22 cellular contexts compared by ENCODE assay signal in the genomic region with DNA sequence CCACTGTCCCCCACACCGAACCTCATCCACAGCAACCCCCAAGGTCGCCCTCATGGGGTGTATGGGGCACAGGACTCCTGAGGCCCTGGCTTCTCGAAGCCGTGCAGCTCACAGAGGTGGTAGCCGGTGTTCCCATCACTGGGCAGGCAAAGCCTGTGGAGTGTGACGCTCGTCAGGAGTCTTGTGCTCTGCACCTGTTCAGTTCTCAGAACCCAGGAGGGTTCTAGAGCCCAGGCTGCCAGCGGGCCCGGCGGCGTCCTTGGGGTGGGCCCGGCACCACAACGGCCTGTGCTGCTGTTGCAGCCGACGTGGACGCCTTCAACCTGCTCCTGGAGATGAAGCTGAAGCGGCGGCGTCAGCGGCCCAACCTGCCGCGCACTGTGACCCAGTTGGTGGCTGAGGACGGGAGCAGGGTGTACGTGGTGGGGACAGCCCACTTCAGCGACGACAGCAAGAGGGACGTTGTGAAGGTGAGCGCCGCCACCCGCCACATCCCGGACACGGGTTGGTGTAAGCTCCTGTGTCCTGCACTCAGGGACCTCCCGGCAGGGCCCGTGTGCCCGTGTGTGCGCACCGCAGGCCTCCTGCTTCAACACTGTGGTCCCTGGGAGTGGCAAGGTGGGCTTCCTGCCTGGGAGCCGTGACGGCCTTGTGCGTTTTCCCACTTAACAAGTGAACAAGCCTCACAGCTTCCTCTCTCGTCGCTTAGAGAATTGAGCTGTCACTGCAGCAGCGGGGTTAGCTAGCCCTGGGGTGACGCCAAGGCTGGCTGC. TPM values are rescaled to one million over a fixed set of nuclear protein-coding genes. Genes with fewer than 3 reads are reported as not detected.
DNase-seq lines count a peak whose midpoint lies in the region; ATAC-seq and TF ChIP-seq lines count a peak whose summit lies in the region.
"Had no signal": no experiment of that assay in that cellular context is flagged by ENCODE, and none has a peak within 500 bp of the region (broad histone marks: within the 10 kb centered on the region; RNA-seq: fewer than 3 reads in every experiment).

No MANE protein-coding gene starts in this region.

- no peak for DNase-seq in CD4-positive, CD25-positive, alpha-beta regulatory T cell
- no peak for DNase-seq in Calu3
- DNase-seq in RPMI8226, result no peak
- no peak for DNase-seq in endothelial cell (ENCODE audit: low spot score)
- DNase-seq: activated CD4-positive, CD25-positive, alpha-beta regulatory T cell treated with anti-CD3 and anti-CD28 coated beads, Interleukin-2, amount 50 U/mL, for 72 hours; activated CD8-positive, alpha-beta memory T cell treated with anti-CD3 and anti-CD28 coated beads for 24 hours; activated T-cell treated with anti-CD3 and anti-CD28 coated beads, Interleukin-2, amount 50 U/mL, for 48 hours; DMS153; GDM1; NCI-H1417 treated with DMSO at 0.1 percent for 48 hours; NCI-H524 treated with DMSO at 0.1 percent for 48 hours; stimulated activated CD4-positive, alpha-beta T cell treated with anti-CD3 and anti-CD28 coated beads, Interleukin-2, amount 100 ng/mL, for 24 hours had no signal

- H3K4me3 ChIP-seq in CD4-positive, CD25-positive, alpha-beta regulatory T cell (ENCODE audit: low read depth, low read length), result no peak overlapping the region
- H3K4me3 ChIP-seq in OCI-LY1 (ENCODE audit: low read depth, low read length, poor library complexity, severe bottlenecking) (peak overlapping the region; percentile 52), liver (ENCODE audit: low read depth in 1 of 3, low read length in 3 of 3) (no peak overlapping the region)
- H3K4me3 ChIP-seq: GM23338, prostate gland, tibial nerve had no signal

- H3K9ac ChIP-seq in OCI-LY1 (ENCODE audit: low read length), result peak overlapping the region; percentile 86
- no peak overlapping the region for H3K9ac ChIP-seq in liver (ENCODE audit: low read depth in 1 of 2, low read length in 2 of 2)

- H3K4me1 Mint-ChIP-seq in CD4-positive, CD25-positive, alpha-beta regulatory T cell, result peaks cover 4 to 32% (median 11%) of the 10 kb centered on the region in 4 donors
- H3K4me1 Mint-ChIP-seq in Calu3 (ENCODE audit: low read depth, unreplicated experiment) (peaks cover 11% of the 10 kb centered on the region), endothelial cell (ENCODE audit: unreplicated experiment) (no peaks in the 10 kb centered on the region)

- no peak for TF ChIP-seq RAD21 in liver (IDR thresholded peaks at IDR 0.05)

- H3K27me3 Mint-ChIP-seq in CD4-positive, CD25-positive, alpha-beta regulatory T cell, result no peaks in the 10 kb centered on the region
- H3K27me3 Mint-ChIP-seq in Calu3 (ENCODE audit: unreplicated experiment), result no peaks in the 10 kb centered on the region
- peaks cover 8% of the 10 kb centered on the region for H3K27me3 Mint-ChIP-seq in endothelial cell (ENCODE audit: unreplicated experiment)
- H3K27me3 Mint-ChIP-seq: activated naive CD4-positive, alpha-beta T cell treated with anti-CD3 and anti-CD28 coated beads, Interleukin-2, amount 50 U/mL, for 24 hours; CD4-positive, alpha-beta memory T cell; stimulated activated naive CD8-positive, alpha-beta T cell treated with anti-CD3 and anti-CD28 coated beads, Interleukin-15, Interleukin-2, amounts not matched to agents 100 ng/mL and 50 ng/mL, for 24 hours had no signal

- H3K4me2 ChIP-seq in OCI-LY1 (ENCODE audit: low read length), result peak overlapping the region; percentile 77
- H3K4me2 ChIP-seq: GM23338 had no signal

- BruUV-seq in Calu3 (replicated peaks; lab: Mats Ljungman, UMichigan), result no TSS peak

- peaks cover 5% of the 10 kb centered on the region for H3K36me3 Mint-ChIP-seq in CD4-positive, CD25-positive, alpha-beta regulatory T cell
- H3K36me3 Mint-ChIP-seq in Calu3 (ENCODE audit: insufficient read depth, unreplicated experiment) (peaks cover 49% of the 10 kb centered on the region), endothelial cell (ENCODE audit: low read depth, unreplicated experiment) (peaks cover 3% of the 10 kb centered on the region)
- H3K36me3 Mint-ChIP-seq: activated naive CD4-positive, alpha-beta T cell treated with anti-CD3 and anti-CD28 coated beads, Interleukin-2, amount 50 U/mL, for 24 hours had no signal

- intact Hi-C loops in Calu3 (cut with micrococcal nuclease; ENCODE audit: unreplicated experiment), result no loop called here

- H3K27me3 ChIP-seq in CD4-positive, CD25-positive, alpha-beta regulatory T cell (ENCODE audit: control insufficient read depth, insufficient read depth, low read length), result no peaks in the 10 kb centered on the region
- no peaks in the 10 kb centered on the region for H3K27me3 ChIP-seq in OCI-LY1 (ENCODE audit: insufficient read depth, low read length)
- H3K27me3 ChIP-seq in liver (ENCODE audit: control insufficient read depth in 4 of 4, insufficient read depth in 4 of 4, low read length in 3 of 4), result no peaks in the 10 kb centered on the region
- H3K27me3 ChIP-seq: tibial nerve had no signal

- H2AFZ ChIP-seq in OCI-LY1 (ENCODE audit: low read length), result no peak overlapping the region
- H2AFZ ChIP-seq: GM23338 had no signal

- CTCF ChIA-PET in Calu3 (lab: Charles Lee), result no interaction called here

- WGBS in liver, result 90% methylated on average over 44 of the region's 44 CpGs

- no peaks in the 10 kb centered on the region for H3K79me2 ChIP-seq in OCI-LY1 (ENCODE audit: insufficient read depth, low read length)

- H3K36me3 ChIP-seq in CD4-positive, CD25-positive, alpha-beta regulatory T cell (ENCODE audit: control insufficient read depth, insufficient read depth, low read length), result peaks cover 19% of the 10 kb centered on the region
- peaks cover 62% of the 10 kb centered on the region for H3K36me3 ChIP-seq in OCI-LY1 (ENCODE audit: insufficient read depth, low read length)
- H3K36me3 ChIP-seq in liver (ENCODE audit: control insufficient read depth in 4 of 4, insufficient read depth in 3 of 4, low read depth in 1 of 4, low read length in 3 of 4), result peaks cover 0 to 33% (median 1%) of the 10 kb centered on the region in 4 donors

- no peaks in the 10 kb centered on the region for H3K9me3 Mint-ChIP-seq in CD4-positive, CD25-positive, alpha-beta regulatory T cell
- H3K9me3 Mint-ChIP-seq in Calu3 (ENCODE audit: low read depth, unreplicated experiment) (no peaks in the 10 kb centered on the region), endothelial cell (ENCODE audit: unreplicated experiment) (no peaks in the 10 kb centered on the region)
- H3K9me3 Mint-ChIP-seq: activated naive CD4-positive, alpha-beta T cell treated with anti-CD3 and anti-CD28 coated beads, Interleukin-2, amount 50 U/mL, for 24 hours; CD4-positive, alpha-beta memory T cell; GM23338; neural crest cell; stimulated activated naive CD8-positive, alpha-beta T cell treated with anti-CD3 and anti-CD28 coated beads, Interleukin-15, Interleukin-2, amounts not matched to agents 100 ng/mL and 50 ng/mL, for 24 hours had no signal

- no peak overlapping the region for H3K4me3 Mint-ChIP-seq in CD4-positive, CD25-positive, alpha-beta regulatory T cell
- no peak overlapping the region for H3K4me3 Mint-ChIP-seq in Calu3 (ENCODE audit: low read depth, unreplicated experiment)
- no peak overlapping the region for H3K4me3 Mint-ChIP-seq in endothelial cell (ENCODE audit: unreplicated experiment)
- H3K4me3 Mint-ChIP-seq: activated naive CD4-positive, alpha-beta T cell treated with anti-CD3 and anti-CD28 coated beads, Interleukin-2, amount 50 U/mL, for 24 hours; CD4-positive, alpha-beta memory T cell; GM23338; neural crest cell; stimulated activated naive CD8-positive, alpha-beta T cell treated with anti-CD3 and anti-CD28 coated beads, Interleukin-15, Interleukin-2, amounts not matched to agents 100 ng/mL and 50 ng/mL, for 24 hours had no signal

- peaks cover 16% of the 10 kb centered on the region; the same call in 1 of the 2 replicates for H3F3A ChIP-seq in OCI-LY1 (ENCODE audit: insufficient read depth, low read length)

- no peaks in the 10 kb centered on the region for H4K20me1 ChIP-seq in OCI-LY1 (ENCODE audit: insufficient read depth, low read length)

- ATAC-seq in CD4-positive, CD25-positive, alpha-beta regulatory T cell (ENCODE audit: low read depth in 2 of 2), result no peak
- ATAC-seq: GM23338 had no signal

- H3K9me2 ChIP-seq in OCI-LY1 (ENCODE audit: low read depth, low read length), result no peaks in the 10 kb centered on the region

- no peaks in the 10 kb centered on the region for H3K9me3 ChIP-seq in CD4-positive, CD25-positive, alpha-beta regulatory T cell (ENCODE audit: control insufficient read depth in 2 of 2, low read length in 2 of 2)
- H3K9me3 ChIP-seq in OCI-LY1 (ENCODE audit: low read length), result no peaks in the 10 kb centered on the region
- no peaks in the 10 kb centered on the region for H3K9me3 ChIP-seq in liver (ENCODE audit: control insufficient read depth in 4 of 4, low read length in 3 of 4)
- H3K9me3 ChIP-seq: prostate gland, tibial nerve had no signal

- H3K27ac ChIP-seq in CD4-positive, CD25-positive, alpha-beta regulatory T cell (ENCODE audit: insufficient read depth, low read length, poor library complexity, severe bottlenecking), result peak overlapping the region; percentile 97
- peak overlapping the region; percentile 100 for H3K27ac ChIP-seq in OCI-LY1 (ENCODE audit: low read depth, low read length, poor library complexity, severe bottlenecking)
- H3K27ac ChIP-seq in liver (ENCODE audit: low read depth in 1 of 2, low read length in 2 of 2), result peak overlapping the region; percentile 55 to 73
- H3K27ac ChIP-seq: prostate gland, tibial nerve had no signal

- H3K27ac Mint-ChIP-seq in CD4-positive, CD25-positive, alpha-beta regulatory T cell, result no peak overlapping the region
- no peak overlapping the region for H3K27ac Mint-ChIP-seq in Calu3 (ENCODE audit: unreplicated experiment)
- no peak overlapping the region for H3K27ac Mint-ChIP-seq in endothelial cell (ENCODE audit: unreplicated experiment)
- H3K27ac Mint-ChIP-seq: activated naive CD4-positive, alpha-beta T cell treated with anti-CD3 and anti-CD28 coated beads, Interleukin-2, amount 50 U/mL, for 24 hours; GM23338 had no signal

- peaks cover 49% of the 10 kb centered on the region for H3K4me1 ChIP-seq in CD4-positive, CD25-positive, alpha-beta regulatory T cell (ENCODE audit: control insufficient read depth, insufficient read depth, low read length, poor library complexity, severe bottlenecking)
- H3K4me1 ChIP-seq in OCI-LY1 (ENCODE audit: insufficient read depth, low read length, severe bottlenecking) (peaks cover 86% of the 10 kb centered on the region), liver (ENCODE audit: control insufficient read depth in 4 of 4, insufficient read depth in 4 of 4, low read length in 3 of 4) (peaks cover 20 to 83% (median 56%) of the 10 kb centered on the region in 4 donors)

- no peak for TF ChIP-seq CTCF in OCI-LY1 (IDR thresholded peaks at IDR 0.05; ENCODE audit: low read length)
- TF ChIP-seq CTCF in liver (IDR thresholded peaks at IDR 0.05; ENCODE audit: low read depth, low read length, missing input control), result no peak
- no peak for TF ChIP-seq CTCF in Calu3 (IDR thresholded peaks at IDR 0.05; ENCODE audit: unreplicated experiment)
- no peak for TF ChIP-seq CTCF in endothelial cell (IDR thresholded peaks at IDR 0.05; ENCODE audit: unreplicated experiment)

RNA-seq across cellular contexts. Expression of a gene that starts 6.6 kb away (rescaled TPM):
- 31.9 TPM for total RNA-seq in CD4-positive, CD25-positive, alpha-beta regulatory T cell
- polyA plus RNA-seq in CD4-positive, CD25-positive, alpha-beta regulatory T cell, result 1 to 10 TPM; 1.8 to 6.5 (median 3.3) TPM
- total RNA-seq in liver, result 10 to 100 TPM; 16.4 to 58.9 TPM
- 10 to 100 TPM; 25.5 to 59.2 TPM for polyA plus RNA-seq in liver
- 28.6 and 29.5 TPM in 2 replicates for total RNA-seq in Calu3 (2022)
- 18.7 TPM for total RNA-seq in endothelial cell (ENCODE audit: unreplicated experiment)

RNA-seq across cellular contexts. Expression of a gene that starts 8.5 kb away (rescaled TPM):
- total RNA-seq in CD4-positive, CD25-positive, alpha-beta regulatory T cell, result 115 TPM
- polyA plus RNA-seq in CD4-positive, CD25-positive, alpha-beta regulatory T cell, result 10 to 100 TPM; 33.0 to 47.6 (median 38.5) TPM
- 10 to 100 TPM; 10.5 to 18.3 TPM for total RNA-seq in liver
- 10 to 100 TPM; 14.4 to 29.7 TPM for polyA plus RNA-seq in liver
- 57.3 and 62.9 TPM in 2 replicates for total RNA-seq in Calu3 (2022)
- 33.1 TPM for total RNA-seq in endothelial cell (ENCODE audit: unreplicated experiment)

RNA-seq across cellular contexts. Expression of a gene that starts 23.7 kb away (rescaled TPM):
- total RNA-seq in CD4-positive, CD25-positive, alpha-beta regulatory T cell, result not detected
- not detected for polyA plus RNA-seq in CD4-positive, CD25-positive, alpha-beta regulatory T cell
- total RNA-seq in liver, result 1 to 10 TPM in 1 of 2 donors, under 1 TPM in 1; 0.56 to 2.3 TPM
- polyA plus RNA-seq in liver, result 10 to 100 TPM in 1 of 2 donors, under 1 TPM in 1; 0.39 to 14.8 TPM
- 1.6 and 2.0 TPM in 2 replicates for total RNA-seq in Calu3 (2022)
- 0.87 TPM for total RNA-seq in endothelial cell (ENCODE audit: unreplicated experiment)
- total RNA-seq: CD4-positive, alpha-beta memory T cell; skeletal muscle tissue had no signal
- polyA plus RNA-seq: CD4-positive, alpha-beta memory T cell had no signal

RNA-seq across cellular contexts. Expression of a gene that starts 50.6 kb away (rescaled TPM):
- 132 TPM for total RNA-seq in CD4-positive, CD25-positive, alpha-beta regulatory T cell
- 10 to 100 TPM; 14.0 to 16.3 (median 14.2) TPM for polyA plus RNA-seq in CD4-positive, CD25-positive, alpha-beta regulatory T cell
- total RNA-seq in liver (10 to 100 TPM; 20.9 to 31.7 TPM), Calu3 (2022) (49.7 and 54.7 TPM in 2 replicates), endothelial cell (ENCODE audit: unreplicated experiment) (48.5 TPM)
- polyA plus RNA-seq in liver, result 10 to 100 TPM in 1 of 2 donors, 1 to 10 TPM in 1; 9.3 to 11.9 TPM

RNA-seq across cellular contexts. Expression of a gene that starts 56.8 kb away (rescaled TPM):
- total RNA-seq in CD4-positive, CD25-positive, alpha-beta regulatory T cell, result 125 TPM
- polyA plus RNA-seq in CD4-positive, CD25-positive, alpha-beta regulatory T cell, result 10 to 100 TPM in 1 of 4 donors, 1 to 10 TPM in 3; 6.0 to 12.5 (median 7.3) TPM
- 10 to 100 TPM; 11.4 to 18.2 TPM for total RNA-seq in liver
- polyA plus RNA-seq in liver, result 10 to 100 TPM in 1 of 2 donors, 1 to 10 TPM in 1; 6.2 to 15.9 TPM
- 52.9 and 69.2 TPM in 2 replicates for total RNA-seq in Calu3 (2022)
- total RNA-seq in endothelial cell (ENCODE audit: unreplicated experiment), result 42.1 TPM
